1 cellular context compared by ENCODE assay signal in genomic region chr17:31095239-31096105, GRCh38.
TF ChIP-seq lines count a peak whose summit lies in the region.

No MANE protein-coding gene starts in this region.

TF ChIP-seq in HepG2, 621 proteins besides CTCF, POLR2A, EP300 and RAD21 (continued from another document):
- TF ChIP-seq, protein P1, sequence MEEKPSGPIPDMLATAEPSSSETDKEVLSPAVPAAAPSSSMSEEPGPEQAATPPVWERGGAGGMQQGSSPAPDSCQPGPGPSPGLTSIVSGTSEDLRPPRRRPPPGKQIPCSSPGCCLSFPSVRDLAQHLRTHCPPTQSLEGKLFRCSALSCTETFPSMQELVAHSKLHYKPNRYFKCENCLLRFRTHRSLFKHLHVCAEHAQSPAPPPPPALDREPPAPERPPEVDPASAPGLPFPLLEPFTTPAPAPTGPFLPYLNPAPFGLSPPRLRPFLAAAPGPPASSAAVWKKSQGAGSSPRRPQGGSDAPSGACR (CRISPR knock-in tag; IDR thresholded peaks at IDR 0.05): 0 out of 2 replicates have a peak, but pooled peaks have one; percentile 13
- peak; percentile 97 for TF ChIP-seq HNRNPK (IDR thresholded peaks at IDR 0.05; ENCODE audit: low read depth, low read length, poor library complexity, severe bottlenecking)
- peak; percentile 20 to 65; a peak in 2 of 4 replicates for TF ChIP-seq HMGXB4 (CRISPR knock-in tag; IDR thresholded peaks at IDR 0.05; ENCODE audit: borderline replicate concordance in 1 of 2, low read depth in 1 of 2)
- peak; percentile 63 for TF ChIP-seq AGO2 (optimal IDR thresholded peaks at IDR 0.05; ENCODE audit: low read depth, low read length)
- TF ChIP-seq PCBP1 (IDR thresholded peaks at IDR 0.05; ENCODE audit: borderline replicate concordance, low read depth, low read length): 0 out of 2 replicates have a peak, but pooled peaks have one; percentile 34
- no peak for TF ChIP-seq CREM (IDR thresholded peaks at IDR 0.05)
- TF ChIP-seq CREM (CRISPR knock-in tag; IDR thresholded peaks at IDR 0.05): no peak
- no peak for TF ChIP-seq ZUFSP (CRISPR knock-in tag; IDR thresholded peaks at IDR 0.05; ENCODE audit: borderline replicate concordance)
- TF ChIP-seq SAP130 (CRISPR knock-in tag; IDR thresholded peaks at IDR 0.05; ENCODE audit: low read depth): peak; percentile 39
- TF ChIP-seq RFXANK (CRISPR knock-in tag; IDR thresholded peaks at IDR 0.05): no peak
- peak; percentile 38; the same call in 1 of the 2 replicates for TF ChIP-seq ZFY (CRISPR knock-in tag; IDR thresholded peaks at IDR 0.05)
- TF ChIP-seq ZBTB21 (CRISPR knock-in tag; IDR thresholded peaks at IDR 0.05): no peak
- TF ChIP-seq ZNF230 (CRISPR knock-in tag; IDR thresholded peaks at IDR 0.05): no peak
- 0 out of 2 replicates have a peak, but pooled peaks have one; percentile 39 for TF ChIP-seq MTA1 (CRISPR knock-in tag; IDR thresholded peaks at IDR 0.05; ENCODE audit: borderline replicate concordance)
- no peak for TF ChIP-seq ZNF737 (CRISPR knock-in tag; IDR thresholded peaks at IDR 0.05; ENCODE audit: borderline replicate concordance)
- no peak for TF ChIP-seq ZMAT3 (CRISPR knock-in tag; conservative IDR thresholded peaks at IDR 0.05)
- TF ChIP-seq ZNF546 (CRISPR knock-in tag; conservative IDR thresholded peaks at IDR 0.05): no peak
- TF ChIP-seq ZNF460 (CRISPR knock-in tag; IDR thresholded peaks at IDR 0.05; ENCODE audit: borderline replicate concordance): 0 out of 2 replicates have a peak, but pooled peaks have one; percentile 51
- no peak for TF ChIP-seq NFE2L2 (IDR thresholded peaks at IDR 0.05; ENCODE audit: low read length)
- TF ChIP-seq ZBTB42 (CRISPR knock-in tag; IDR thresholded peaks at IDR 0.05): no peak
- TF ChIP-seq NFKB2 (CRISPR knock-in tag; IDR thresholded peaks at IDR 0.05; ENCODE audit: borderline replicate concordance): no peak
- TF ChIP-seq ISL2 (CRISPR knock-in tag; IDR thresholded peaks at IDR 0.05): no peak
- peak; percentile 34; the same call in 1 of the 2 replicates for TF ChIP-seq KDM5B (CRISPR knock-in tag; IDR thresholded peaks at IDR 0.05; ENCODE audit: borderline replicate concordance)
- TF ChIP-seq MAFF (IDR thresholded peaks at IDR 0.05; ENCODE audit: low read depth, low read length): no peak
- peak; percentile 60; the same call in 1 of the 2 replicates for TF ChIP-seq ZC3H4 (CRISPR knock-in tag; IDR thresholded peaks at IDR 0.05; ENCODE audit: borderline replicate concordance)
- TF ChIP-seq ZNF572 (CRISPR knock-in tag; IDR thresholded peaks at IDR 0.05): 0 out of 2 replicates have a peak, but pooled peaks have one; percentile 46
- no peak for TF ChIP-seq ZNF44 (CRISPR knock-in tag; IDR thresholded peaks at IDR 0.05)
- TF ChIP-seq IKZF4 (CRISPR knock-in tag; IDR thresholded peaks at IDR 0.05; ENCODE audit: borderline replicate concordance, low read depth, not compliant biosample characterization): no peak
- TF ChIP-seq KDM2A (CRISPR knock-in tag; IDR thresholded peaks at IDR 0.05; ENCODE audit: borderline replicate concordance, low read depth): peak; percentile 61; the same call in 1 of the 2 replicates
- TF ChIP-seq, protein P2, sequence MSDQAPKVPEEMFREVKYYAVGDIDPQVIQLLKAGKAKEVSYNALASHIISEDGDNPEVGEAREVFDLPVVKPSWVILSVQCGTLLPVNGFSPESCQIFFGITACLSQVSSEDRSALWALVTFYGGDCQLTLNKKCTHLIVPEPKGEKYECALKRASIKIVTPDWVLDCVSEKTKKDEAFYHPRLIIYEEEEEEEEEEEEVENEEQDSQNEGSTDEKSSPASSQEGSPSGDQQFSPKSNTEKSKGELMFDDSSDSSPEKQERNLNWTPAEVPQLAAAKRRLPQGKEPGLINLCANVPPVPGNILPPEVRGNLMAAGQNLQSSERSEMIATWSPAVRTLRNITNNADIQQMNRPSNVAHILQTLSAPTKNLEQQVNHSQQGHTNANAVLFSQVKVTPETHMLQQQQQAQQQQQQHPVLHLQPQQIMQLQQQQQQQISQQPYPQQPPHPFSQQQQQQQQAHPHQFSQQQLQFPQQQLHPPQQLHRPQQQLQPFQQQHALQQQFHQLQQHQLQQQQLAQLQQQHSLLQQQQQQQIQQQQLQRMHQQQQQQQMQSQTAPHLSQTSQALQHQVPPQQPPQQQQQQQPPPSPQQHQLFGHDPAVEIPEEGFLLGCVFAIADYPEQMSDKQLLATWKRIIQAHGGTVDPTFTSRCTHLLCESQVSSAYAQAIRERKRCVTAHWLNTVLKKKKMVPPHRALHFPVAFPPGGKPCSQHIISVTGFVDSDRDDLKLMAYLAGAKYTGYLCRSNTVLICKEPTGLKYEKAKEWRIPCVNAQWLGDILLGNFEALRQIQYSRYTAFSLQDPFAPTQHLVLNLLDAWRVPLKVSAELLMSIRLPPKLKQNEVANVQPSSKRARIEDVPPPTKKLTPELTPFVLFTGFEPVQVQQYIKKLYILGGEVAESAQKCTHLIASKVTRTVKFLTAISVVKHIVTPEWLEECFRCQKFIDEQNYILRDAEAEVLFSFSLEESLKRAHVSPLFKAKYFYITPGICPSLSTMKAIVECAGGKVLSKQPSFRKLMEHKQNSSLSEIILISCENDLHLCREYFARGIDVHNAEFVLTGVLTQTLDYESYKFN (CRISPR knock-in tag; conservative IDR thresholded peaks at IDR 0.05): peak; percentile 14; the same call in 1 of the 2 replicates
- TF ChIP-seq GABPB1 (CRISPR knock-in tag; IDR thresholded peaks at IDR 0.05): peak; percentile 57; the same call in 1 of the 2 replicates
